Comparison of ENCODE assay signal across 8 cellular contexts in genomic region chr12:29241821-29242591, GRCh38.
DNase-seq lines count a peak whose midpoint lies in the region; ATAC-seq and TF ChIP-seq lines count a peak whose summit lies in the region.

No MANE protein-coding gene starts in this region.

- H3K4me1 ChIP-seq in ACC112 (ENCODE audit: control insufficient read depth, insufficient read depth, low read length, unreplicated experiment) (peaks cover 50% of the 10 kb centered on the region), mesendoderm (ENCODE audit: control insufficient read depth, low read depth, low read length) (peaks cover 15% of the 10 kb centered on the region)

- ATAC-seq in GM18520 (IDR thresholded peaks at IDR 0.05; ENCODE audit: unreplicated experiment), result peak; percentile 86
- ATAC-seq in HG02943 (IDR thresholded peaks at IDR 0.05; ENCODE audit: low read depth, unreplicated experiment), result peak; percentile 57

- no peak overlapping the region for H2AK5ac ChIP-seq in mesendoderm (ENCODE audit: low read length)

- H3K79me1 ChIP-seq in mesendoderm (ENCODE audit: low read length), result no peaks in the 10 kb centered on the region

- no peak overlapping the region for H3K23ac ChIP-seq in mesendoderm (ENCODE audit: low read length)

- H3K9ac ChIP-seq in mesendoderm (ENCODE audit: low read length), result peak overlapping the region; percentile 14

- no peak overlapping the region for H2BK120ac ChIP-seq in mesendoderm (ENCODE audit: low read depth, low read length)

- no peak overlapping the region for H3K18ac ChIP-seq in mesendoderm (ENCODE audit: low read length)

- no peak overlapping the region for H3K4me3 Mint-ChIP-seq in nephron progenitor cell

- H2BK15ac ChIP-seq in mesendoderm (replicated peaks; ENCODE audit: low read depth), result no peak overlapping the region

- no peaks in the 10 kb centered on the region for H3K27me3 Mint-ChIP-seq in nephron progenitor cell (ENCODE audit: low read depth, poor library complexity)

- TF ChIP-seq CTCF in nephron progenitor cell (IDR thresholded peaks at IDR 0.05), result no peak

- H3K27ac ChIP-seq in ACC112 (ENCODE audit: low read depth, low read length), result peak overlapping the region; percentile 62
- H3K27ac ChIP-seq in mesendoderm (ENCODE audit: low read depth, low read length), result no peak overlapping the region

- H3K79me2 ChIP-seq in ACC112 (ENCODE audit: control insufficient read depth, insufficient read depth, low read length, unreplicated experiment) (no peaks in the 10 kb centered on the region), mesendoderm (ENCODE audit: control insufficient read depth, insufficient read depth, low read length) (no peaks in the 10 kb centered on the region)

- DNase-seq in NOMO-1 treated with dmso at 0.1 percent for 144 hours (lab: John Stamatoyannopoulos, UW; ENCODE audit: unreplicated experiment) (peak; percentile 73), dermis blood vessel endothelial cell (peak; percentile 77), mesendoderm (peak; percentile 64), ureter (ENCODE audit: low spot score) (peak; percentile 46), nephron progenitor cell (no peak)

- H3K4me3 ChIP-seq in ACC112 (ENCODE audit: low read depth, low read length), result peak overlapping the region; percentile 34; the same call in 1 of the 2 replicates
- no peak overlapping the region for H3K4me3 ChIP-seq in mesendoderm (ENCODE audit: low read length)

- no peaks in the 10 kb centered on the region for H3K9me3 Mint-ChIP-seq in nephron progenitor cell

- H3K36me3 Mint-ChIP-seq in nephron progenitor cell (ENCODE audit: low read depth), result no peaks in the 10 kb centered on the region

- no CpG with 5 or more reads among the region's 7 CpGs for WGBS in mesendoderm (ENCODE audit: extremely low coverage, insufficient coverage, low lambda C conversion rate)

- H4K5ac ChIP-seq in mesendoderm (ENCODE audit: low read length), result no peak overlapping the region

- peaks cover 25% of the 10 kb centered on the region for H3K4me1 Mint-ChIP-seq in nephron progenitor cell

- H3K36me3 ChIP-seq in ACC112 (ENCODE audit: insufficient read depth, low read length) (no peaks in the 10 kb centered on the region), mesendoderm (ENCODE audit: control insufficient read depth, insufficient read depth, low read length) (no peaks in the 10 kb centered on the region)

- H4K8ac ChIP-seq in mesendoderm (ENCODE audit: low read depth, low read length), result no peak overlapping the region

- no peaks in the 10 kb centered on the region for H3K27me3 ChIP-seq in ACC112 (ENCODE audit: insufficient read depth, low read length)
- no peaks in the 10 kb centered on the region for H3K27me3 ChIP-seq in mesendoderm (ENCODE audit: insufficient read depth, low read length, poor library complexity)

- H2BK5ac ChIP-seq in mesendoderm (ENCODE audit: low read length), result peak overlapping the region; percentile 57

- H3K4ac ChIP-seq in mesendoderm (ENCODE audit: low read depth, low read length), result peak overlapping the region; percentile 55

- H3K27ac Mint-ChIP-seq in nephron progenitor cell, result no peak overlapping the region

- H2AFZ ChIP-seq in ACC112 (ENCODE audit: low read length, unreplicated experiment), result peak overlapping the region; percentile 11

- H3K56ac ChIP-seq in mesendoderm (ENCODE audit: low read length), result peak overlapping the region; percentile 27

- H3K4me2 ChIP-seq in mesendoderm (ENCODE audit: low read length), result no peak overlapping the region
